Comparison of ENCODE assay signal across 20 cellular contexts in genomic region chr2:180733330-180733729, GRCh38.
"Had no signal": no experiment of that assay in that cellular context is flagged by ENCODE, and none has a peak within 500 bp of the region (broad histone marks: within the 10 kb centered on the region; RNA-seq: fewer than 3 reads in every experiment).

No MANE protein-coding gene starts in this region.

- H3K9me3 ChIP-seq: gastrocnemius medialis, heart left ventricle, mucosa of descending colon, right atrium auricular region, tibial nerve, vagina had no signal

- H3K4me2 ChIP-seq: smooth muscle cell had no signal

- H3K36me3 Mint-ChIP-seq: activated naive CD8-positive, alpha-beta T cell treated with anti-CD3 and anti-CD28 coated beads, Interleukin-2, amount 10 ng/mL, durations not matched to agents 7 days and 5 days; brain; naive thymus-derived CD8-positive, alpha-beta T cell had no signal

- DNase-seq: activated CD4-positive, alpha-beta T cell treated with anti-CD3 and anti-CD28 coated beads, Interleukin-2, amount 10 ng/mL, durations not matched to agents 7 days and 5 days; activated naive CD4-positive, alpha-beta T cell; activated naive CD8-positive, alpha-beta T cell treated with anti-CD3 and anti-CD28 coated beads, Interleukin-2, amount 10 ng/mL, durations not matched to agents 7 days and 5 days; effector memory CD8-positive, alpha-beta T cell; gastrocnemius medialis; heart left ventricle; mucosa of descending colon; naive thymus-derived CD8-positive, alpha-beta T cell; stimulated activated CD4-positive, alpha-beta T cell treated with anti-CD3 and anti-CD28 coated beads, Interleukin-4, amount 100 ng/mL, for 4 hours; stimulated activated CD8-positive, alpha-beta memory T cell treated with anti-CD3 and anti-CD28 coated beads, Interleukin-4, amount 100 ng/mL, for 48 hours; stimulated activated naive CD4-positive, alpha-beta T cell treated with Interleukin-2 at 50 U/mL for 16 hours; substantia nigra had no signal

- H3K27me3 ChIP-seq: gastrocnemius medialis, heart left ventricle, right atrium auricular region, tibial nerve, vagina had no signal

- H3K27ac ChIP-seq: epithelial cell of prostate, heart left ventricle, right atrium auricular region, tibial nerve, vagina had no signal

- H3K4me1 ChIP-seq: heart left ventricle, right atrium auricular region, tibial nerve, vagina had no signal

- H3K4me3 ChIP-seq: gastrocnemius medialis, heart left ventricle, mucosa of descending colon, right atrium auricular region, smooth muscle cell, tibial nerve, vagina had no signal

- ATAC-seq: effector memory CD8-positive, alpha-beta T cell; gastrocnemius medialis; heart left ventricle; left lobe of liver; mucosa of descending colon; naive thymus-derived CD8-positive, alpha-beta T cell had no signal

- H3K27ac Mint-ChIP-seq: activated CD4-positive, alpha-beta T cell treated with anti-CD3 and anti-CD28 coated beads, Interleukin-2, amount 10 ng/mL, durations not matched to agents 7 days and 5 days; activated naive CD8-positive, alpha-beta T cell treated with anti-CD3 and anti-CD28 coated beads, Interleukin-2, amount 10 ng/mL, durations not matched to agents 7 days and 5 days; brain; effector memory CD8-positive, alpha-beta T cell; naive thymus-derived CD8-positive, alpha-beta T cell; T-helper 2 cell treated with Interferon-gamma antibody and Interleukin-4, amounts not matched to agents 5 μg/mL and 100 μg/mL, for 36 hours had no signal

- H3K9me3 Mint-ChIP-seq: activated CD4-positive, alpha-beta T cell treated with anti-CD3 and anti-CD28 coated beads, Interleukin-2, amount 10 ng/mL, durations not matched to agents 7 days and 5 days; activated naive CD8-positive, alpha-beta T cell treated with anti-CD3 and anti-CD28 coated beads, Interleukin-2, amount 10 ng/mL, durations not matched to agents 7 days and 5 days; effector memory CD8-positive, alpha-beta T cell; naive thymus-derived CD8-positive, alpha-beta T cell; T-helper 2 cell treated with Interferon-gamma antibody and Interleukin-4, amounts not matched to agents 5 μg/mL and 100 μg/mL, for 36 hours had no signal

- H3K4me1 Mint-ChIP-seq: activated CD4-positive, alpha-beta T cell treated with anti-CD3 and anti-CD28 coated beads, Interleukin-2, amount 10 ng/mL, durations not matched to agents 7 days and 5 days; activated naive CD8-positive, alpha-beta T cell treated with anti-CD3 and anti-CD28 coated beads, Interleukin-2, amount 10 ng/mL, durations not matched to agents 7 days and 5 days; brain; naive thymus-derived CD8-positive, alpha-beta T cell had no signal

- H3K4me3 Mint-ChIP-seq: activated CD4-positive, alpha-beta T cell treated with anti-CD3 and anti-CD28 coated beads, Interleukin-2, amount 10 ng/mL, durations not matched to agents 7 days and 5 days; activated naive CD8-positive, alpha-beta T cell treated with anti-CD3 and anti-CD28 coated beads, Interleukin-2, amount 10 ng/mL, durations not matched to agents 7 days and 5 days; brain; effector memory CD8-positive, alpha-beta T cell; naive thymus-derived CD8-positive, alpha-beta T cell; T-helper 2 cell treated with Interferon-gamma antibody and Interleukin-4, amounts not matched to agents 5 μg/mL and 100 μg/mL, for 36 hours had no signal

- H3K36me3 ChIP-seq: gastrocnemius medialis, heart left ventricle, right atrium auricular region, tibial nerve, vagina had no signal

- H3K27me3 Mint-ChIP-seq: activated naive CD8-positive, alpha-beta T cell treated with anti-CD3 and anti-CD28 coated beads, Interleukin-2, amount 10 ng/mL, durations not matched to agents 7 days and 5 days had no signal
